Comparison of ENCODE assay signal across 8 cellular contexts in the genomic region with DNA sequence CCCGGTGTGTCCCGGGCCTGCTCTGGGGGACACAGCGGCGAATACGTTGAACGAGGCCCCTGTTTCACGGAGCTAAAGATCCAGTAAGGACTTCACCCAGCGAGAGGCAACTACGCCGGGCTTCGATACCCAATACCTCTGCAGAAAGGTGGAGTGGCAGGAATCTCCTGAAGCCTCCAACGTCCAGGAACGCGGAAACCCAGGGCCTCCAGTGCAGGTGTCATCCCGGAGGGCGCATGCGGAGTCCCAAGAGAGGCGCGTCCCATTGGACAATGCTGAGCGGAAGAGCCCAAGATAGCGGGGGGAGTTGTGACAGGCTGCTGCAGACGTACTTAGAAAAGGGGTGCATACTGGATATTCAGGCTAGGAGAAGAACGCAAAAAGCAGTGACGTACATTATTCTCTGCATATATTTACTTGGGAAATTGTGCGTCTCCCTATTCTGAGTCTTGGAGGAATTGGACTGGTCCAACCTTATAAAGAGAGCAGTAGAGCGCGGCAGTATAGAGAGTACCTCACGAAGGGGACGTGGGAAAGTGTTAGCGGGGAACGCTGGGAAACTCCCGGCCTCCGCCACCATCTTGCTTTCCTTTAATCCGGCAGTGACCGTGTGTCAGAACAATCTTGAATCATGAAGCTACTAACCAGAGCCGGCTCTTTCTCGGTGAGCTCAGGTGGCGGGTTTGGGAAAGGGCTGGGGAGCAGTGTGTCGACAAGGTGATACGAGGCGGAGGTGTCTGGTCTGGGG. TPM values are rescaled to one million over a fixed set of nuclear protein-coding genes. Genes with fewer than 3 reads are reported as not detected.
DNase-seq lines count a peak whose midpoint lies in the region; ATAC-seq and TF ChIP-seq lines count a peak whose summit lies in the region.

Gene UQCRC2, plus strand, starts transcription at position 569 of the 748 bp plus-strand sequence. Its CDS starts 63 bp downstream, at position 632.

- H3K4me1 Mint-ChIP-seq in CD4-positive, CD25-positive, alpha-beta regulatory T cell: peaks cover 22 to 83% (median 48%) of the 10 kb centered on the region in 4 donors

- H3K27ac Mint-ChIP-seq in CD4-positive, CD25-positive, alpha-beta regulatory T cell: peak within 1 kb of the TSS; percentile 99 to 100 (median 100)

- no peaks in the 10 kb centered on the region for H3K9me3 ChIP-seq in CD4-positive, CD25-positive, alpha-beta regulatory T cell (ENCODE audit: control insufficient read depth in 2 of 2, low read length in 2 of 2)
- no peaks in the 10 kb centered on the region for H3K9me3 ChIP-seq in liver (ENCODE audit: control insufficient read depth in 4 of 4, low read length in 3 of 4)

- H3K4me3 ChIP-seq in CD4-positive, CD25-positive, alpha-beta regulatory T cell (ENCODE audit: low read depth, low read length): peak within 1 kb of the TSS; percentile 98
- H3K4me3 ChIP-seq in liver (ENCODE audit: low read depth in 1 of 3, low read length in 3 of 3): peak within 1 kb of the TSS; percentile 78 to 98 (median 89)

- TF ChIP-seq CTCF in liver (IDR thresholded peaks at IDR 0.05; ENCODE audit: low read depth, low read length, missing input control): no peak

- ATAC-seq in CD4-positive, CD25-positive, alpha-beta regulatory T cell (ENCODE audit: low read depth in 2 of 2): peak; percentile 91 to 93
- ATAC-seq in GM19438 (IDR thresholded peaks at IDR 0.05; ENCODE audit: low read depth, unreplicated experiment): peak; percentile 87
- ATAC-seq in HG03571 (IDR thresholded peaks at IDR 0.05; ENCODE audit: unreplicated experiment): peak; percentile 81

- peak; percentile 31 to 42 for TF ChIP-seq RAD21 in liver (IDR thresholded peaks at IDR 0.05)

- H3K27ac ChIP-seq in CD4-positive, CD25-positive, alpha-beta regulatory T cell (ENCODE audit: insufficient read depth, low read length, poor library complexity, severe bottlenecking): peak within 1 kb of the TSS; percentile 99
- H3K27ac ChIP-seq in liver (ENCODE audit: low read depth in 1 of 2, low read length in 2 of 2): peak within 1 kb of the TSS; percentile 90 to 96

- DNase-seq in CD4-positive, CD25-positive, alpha-beta regulatory T cell: peak; percentile 85 to 95 (median 91)
- peak; percentile 93 for DNase-seq in NCI-H774 (lab: John Stamatoyannopoulos, UW)
- DNase-seq in activated CD4-positive, alpha-beta T cell treated with anti-CD3 and anti-CD28 coated beads, Interleukin-2, amount 50 U/mL, for 4 hours: peak; percentile 79 to 83
- DNase-seq in dermis microvascular lymphatic vessel endothelial cell (ENCODE audit: low read depth in 2 of 2): peak; percentile 91 to 96
- peak; percentile 85 for DNase-seq in stimulated activated CD4-positive, alpha-beta T cell treated with anti-CD3 and anti-CD28 coated beads, Interleukin-4, amount 100 ng/mL, for 1 hour

- H3K36me3 Mint-ChIP-seq in CD4-positive, CD25-positive, alpha-beta regulatory T cell: peaks cover 21% of the 10 kb centered on the region

- no peaks in the 10 kb centered on the region for H3K27me3 Mint-ChIP-seq in CD4-positive, CD25-positive, alpha-beta regulatory T cell

- H3K9ac ChIP-seq in liver (ENCODE audit: low read depth in 1 of 2, low read length in 2 of 2): peak within 1 kb of the TSS; percentile 76 to 94

- peak within 1 kb of the TSS; percentile 96 to 100 (median 100) for H3K4me3 Mint-ChIP-seq in CD4-positive, CD25-positive, alpha-beta regulatory T cell

- under 1% methylated on average over 41 of the region's 41 CpGs for WGBS in liver

- H3K27me3 ChIP-seq in CD4-positive, CD25-positive, alpha-beta regulatory T cell (ENCODE audit: control insufficient read depth, insufficient read depth, low read length): no peaks in the 10 kb centered on the region
- H3K27me3 ChIP-seq in liver (ENCODE audit: control insufficient read depth in 4 of 4, insufficient read depth in 4 of 4, low read length in 3 of 4): no peaks in the 10 kb centered on the region

- peaks cover 62% of the 10 kb centered on the region for H3K4me1 ChIP-seq in CD4-positive, CD25-positive, alpha-beta regulatory T cell (ENCODE audit: control insufficient read depth, insufficient read depth, low read length, poor library complexity, severe bottlenecking)
- H3K4me1 ChIP-seq in liver (ENCODE audit: control insufficient read depth in 4 of 4, insufficient read depth in 4 of 4, low read length in 3 of 4): peaks cover 4 to 43% (median 34%) of the 10 kb centered on the region in 4 donors

- no peaks in the 10 kb centered on the region for H3K9me3 Mint-ChIP-seq in CD4-positive, CD25-positive, alpha-beta regulatory T cell

- H3K36me3 ChIP-seq in CD4-positive, CD25-positive, alpha-beta regulatory T cell (ENCODE audit: control insufficient read depth, insufficient read depth, low read length): peaks cover 11% of the 10 kb centered on the region
- peaks cover 4 to 14% (median 8%) of the 10 kb centered on the region in 4 donors for H3K36me3 ChIP-seq in liver (ENCODE audit: control insufficient read depth in 4 of 4, insufficient read depth in 3 of 4, low read depth in 1 of 4, low read length in 3 of 4)

TF ChIP-seq in liver, 16 proteins besides CTCF, POLR2A, EP300 and RAD21:
- TF ChIP-seq GABPA (IDR thresholded peaks at IDR 0.05 in 1 of 2, conservative IDR thresholded peaks at IDR 0.05 in 1 of 2): peak in 1 of 2 donors; percentile 65
- peak in 1 of 2 donors; percentile 44 for TF ChIP-seq JUND (IDR thresholded peaks at IDR 0.05)
- no peak for TF ChIP-seq ATF3 (IDR thresholded peaks at IDR 0.05)
- TF ChIP-seq REST (IDR thresholded peaks at IDR 0.05): peak; percentile 91
- peak; percentile 42 for TF ChIP-seq FOXA1 (IDR thresholded peaks at IDR 0.05)
- TF ChIP-seq TAF1 (conservative IDR thresholded peaks at IDR 0.05): peak; percentile 98
- TF ChIP-seq RXRA (IDR thresholded peaks at IDR 0.05): peak; percentile 54 to 58
- TF ChIP-seq FOXA2 (IDR thresholded peaks at IDR 0.05): no peak
- TF ChIP-seq, protein P1, sequence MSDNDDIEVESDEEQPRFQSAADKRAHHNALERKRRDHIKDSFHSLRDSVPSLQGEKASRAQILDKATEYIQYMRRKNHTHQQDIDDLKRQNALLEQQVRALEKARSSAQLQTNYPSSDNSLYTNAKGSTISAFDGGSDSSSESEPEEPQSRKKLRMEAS (IDR thresholded peaks at IDR 0.05): peak; percentile 82
- peak; percentile 81 for TF ChIP-seq ZBTB33 (IDR thresholded peaks at IDR 0.05)
- TF ChIP-seq YY1 (IDR thresholded peaks at IDR 0.05): peak; percentile 99
- TF ChIP-seq HNF4A (conservative IDR thresholded peaks at IDR 0.05): no peak
- TF ChIP-seq NR2F2 (IDR thresholded peaks at IDR 0.05): peak; percentile 21
- peak; percentile 86 for TF ChIP-seq SP1 (IDR thresholded peaks at IDR 0.05)
- no peak for TF ChIP-seq HNF4G (IDR thresholded peaks at IDR 0.05)
- no peak for TF ChIP-seq EGR1 (IDR thresholded peaks at IDR 0.05; ENCODE audit: low read depth in 2 of 2)

RNA-seq across cellular contexts. Expression of gene UQCRC2, which starts in this region (rescaled TPM):
- 217 TPM for total RNA-seq in CD4-positive, CD25-positive, alpha-beta regulatory T cell
- 100 to 1,000 TPM; 164 to 218 (median 194) TPM for polyA plus RNA-seq in CD4-positive, CD25-positive, alpha-beta regulatory T cell
- total RNA-seq in dermis microvascular lymphatic vessel endothelial cell (229 and 282 TPM in 2 replicates), liver (100 to 1,000 TPM; 138 to 141 TPM)
- polyA plus RNA-seq in liver: 100 to 1,000 TPM in 1 of 2 donors, 10 to 100 TPM in 1; 88.8 to 164 TPM

Comparison
In these comparisons a context has a peak if more than half of its experiments do, and no peak if none do; other contexts are left out.
1. Peak in every context shown above with its lines: DNase-seq, ATAC-seq, H3K4me3 ChIP-seq and H3K27ac ChIP-seq.